8 cellular contexts compared by ENCODE assay signal in genomic region chr18:46946656-46947282, GRCh38. TPM values are rescaled to one million over a fixed set of nuclear protein-coding genes. Genes with fewer than 3 reads are reported as not detected.
DNase-seq lines count a peak whose midpoint lies in the region; ATAC-seq and TF ChIP-seq lines count a peak whose summit lies in the region.

No MANE protein-coding gene starts in this region.

- H3K4me1 ChIP-seq in effector memory CD4-positive, alpha-beta T cell (ENCODE audit: control insufficient read depth, insufficient read depth, low read length, poor library complexity, severe bottlenecking) = peaks cover 8% of the 10 kb centered on the region
- H3K4me1 ChIP-seq in lung (ENCODE audit: control insufficient read depth in 2 of 2, insufficient read depth in 2 of 2, low read length in 2 of 2) = peaks cover 0 to 4% of the 10 kb centered on the region in 2 donors

- DNase-seq in GM12864 (ENCODE audit: low read depth) (no peak), NCI-H2029 (lab: John Stamatoyannopoulos, UW) (peak; percentile 76), lung (ENCODE audit: low spot score) (peak; percentile 85), NCI-H187 (lab: John Stamatoyannopoulos, UW) (no peak)
- DNase-seq in activated CD4-positive, alpha-beta T cell treated with anti-CD3 and anti-CD28 coated beads for 48 hours = peak; percentile 80
- peak in 2 of 3 donors; percentile 9 to 14 for DNase-seq in effector memory CD4-positive, alpha-beta T cell
- DNase-seq in stimulated activated CD4-positive, alpha-beta T cell treated with anti-CD3 and anti-CD28 coated beads, Interleukin-4, amount 100 ng/mL, for 4 hours = peak; percentile 29 to 41

- H3K27me3 ChIP-seq in effector memory CD4-positive, alpha-beta T cell (replicated peaks; ENCODE audit: control insufficient read depth, insufficient read depth, low read length, poor library complexity, severe bottlenecking) = no peaks in the 10 kb centered on the region
- H3K27me3 ChIP-seq in lung (ENCODE audit: control insufficient read depth, insufficient read depth) = no peaks in the 10 kb centered on the region

- TF ChIP-seq CTCF in GM12864 (IDR thresholded peaks at IDR 0.05; ENCODE audit: low read depth, low read length, missing control alignments) (no peak), lung (IDR thresholded peaks at IDR 0.05; ENCODE audit: control extremely low read depth, extremely low read depth) (no peak)

- H3K36me3 ChIP-seq in effector memory CD4-positive, alpha-beta T cell (ENCODE audit: control insufficient read depth, insufficient read depth, low read length) = no peaks in the 10 kb centered on the region
- H3K36me3 ChIP-seq in lung (ENCODE audit: control insufficient read depth in 2 of 2, insufficient read depth in 2 of 2, low read length in 2 of 2) = no peaks in the 10 kb centered on the region

- WGBS in lung, 2 donors = 0 to 1% methylated on average over 32 of the region's 32 CpGs

- peak; percentile 89 for ATAC-seq in HG02571 (IDR thresholded peaks at IDR 0.05; ENCODE audit: unreplicated experiment)
- ATAC-seq in lung (ENCODE audit: insufficient read depth, low FRiP score) = peak; percentile 87

- H3K9me3 ChIP-seq in effector memory CD4-positive, alpha-beta T cell (ENCODE audit: control insufficient read depth, low read length) = no peaks in the 10 kb centered on the region
- peaks cover 0 to 2% of the 10 kb centered on the region in 2 donors for H3K9me3 ChIP-seq in lung (ENCODE audit: control insufficient read depth in 2 of 2, insufficient read depth in 1 of 2, low read length in 1 of 2)

- H3K4me3 ChIP-seq in GM12864 (ENCODE audit: low read depth, low read length) = peak overlapping the region; percentile 71
- peak overlapping the region; percentile 72 for H3K4me3 ChIP-seq in effector memory CD4-positive, alpha-beta T cell (ENCODE audit: insufficient read depth, low read depth, low read length, poor library complexity, severe bottlenecking)
- peak overlapping the region; percentile 36 for H3K4me3 ChIP-seq in lung

- H3K27ac ChIP-seq in effector memory CD4-positive, alpha-beta T cell (ENCODE audit: insufficient read depth, low read length, poor library complexity, severe bottlenecking) = no peak overlapping the region
- no peak overlapping the region for H3K27ac ChIP-seq in lung (ENCODE audit: low read depth in 1 of 2, low read length in 1 of 2)

RNA-seq across cellular contexts. Expression of gene KATNAL2, which starts 29.4 kb away (rescaled TPM):
- total RNA-seq in lung = 1 to 10 TPM; 6.4 to 8.0 TPM
- 1 to 10 TPM; 1.5 to 1.9 TPM for polyA plus RNA-seq in lung

RNA-seq across cellular contexts. Expression of gene PIAS2, which starts 29.5 kb away (rescaled TPM):
- total RNA-seq in lung = 10 to 100 TPM; 31.0 to 47.6 TPM
- 1 to 10 TPM; 4.2 to 5.0 TPM for polyA plus RNA-seq in lung

Comparison
In these comparisons a context has a peak if more than half of its experiments do, and no peak if none do; other contexts are left out.
1. DNase-seq: peak in NCI-H2029 (single experiment), activated CD4-positive, alpha-beta T cell treated with anti-CD3 and anti-CD28 coated beads for 48 hours (single experiment), effector memory CD4-positive, alpha-beta T cell (2 of 3), lung (single experiment) and stimulated activated CD4-positive, alpha-beta T cell treated with anti-CD3 and anti-CD28 coated beads, Interleukin-4, amount 100 ng/mL, for 4 hours (2 of 2); none in GM12864 (single experiment) and NCI-H187 (0 of 2).
2. Peak in every context shown above with its lines, with median percentiles within 50 percentile points of each other: H3K4me3 ChIP-seq.